Comparison of ENCODE assay signal across 39 cellular contexts in genomic region chr2:126306539-126306938, GRCh38.
"Had no signal": no experiment of that assay in that cellular context is flagged by ENCODE, and none has a peak within 500 bp of the region (broad histone marks: within the 10 kb centered on the region; RNA-seq: fewer than 3 reads in every experiment).

No MANE protein-coding gene starts in this region.

- H3K27me3 ChIP-seq: ascending aorta, cardiac muscle cell had no signal

- H3K27ac ChIP-seq: ascending aorta, cardiac muscle cell, WERI-Rb-1 had no signal

- H3K9me3 Mint-ChIP-seq: activated CD4-positive, alpha-beta T cell treated with anti-CD3 and anti-CD28 coated beads, Interleukin-2, amount 10 ng/mL, durations not matched to agents 7 days and 5 days; activated naive CD4-positive, alpha-beta T cell treated with anti-CD3 and anti-CD28 coated beads, Interleukin-2, amount 10 ng/mL, durations not matched to agents 7 days and 5 days; activated naive CD4-positive, alpha-beta T cell treated with anti-CD3 and anti-CD28 coated beads, Interleukin-2, amount 50 U/mL, for 24 hours; activated naive CD8-positive, alpha-beta T cell treated with anti-CD3 and anti-CD28 coated beads, Interleukin-2, amount 10 ng/mL, durations not matched to agents 7 days and 5 days; activated naive CD8-positive, alpha-beta T cell treated with anti-CD3 and anti-CD28 coated beads, Interleukin-2, amount 50 U/mL, for 24 hours; activated T-cell treated with anti-CD3 and anti-CD28 coated beads, Interleukin-2, amount 50 U/mL, for 24 hours; activated T-helper 2 cell treated with anti-CD3 and anti-CD28 coated beads, Interferon-gamma antibody, Interleukin-2, Interleukin-4, amounts not matched to agents 10 μg/mL and 5 μg/mL and 100 μg/mL, durations not matched to agents 14 hours and 24 hours and 36 hours; brain; central memory CD8-positive, alpha-beta T cell; T-helper 1 cell treated with Interleukin-12 subunit alpha and Interleukin-12 subunit beta and Interleukin-4 antibody, amounts not matched to agents 30 μg/mL and 1 μg/mL, for 36 hours; T-helper 2 cell treated with Interferon-gamma antibody and Interleukin-4, amounts not matched to agents 5 μg/mL and 100 μg/mL, for 36 hours had no signal

- FAIRE-seq: bronchial epithelial cell had no signal

- H3K4me1 Mint-ChIP-seq: activated CD4-positive, alpha-beta memory T cell treated with anti-CD3 and anti-CD28 coated beads, Interleukin-2, amount 10 ng/mL, durations not matched to agents 7 days and 5 days; activated CD4-positive, alpha-beta T cell treated with anti-CD3 and anti-CD28 coated beads for 36 hours; activated CD4-positive, alpha-beta T cell treated with anti-CD3 and anti-CD28 coated beads, Interleukin-2, amount 10 ng/mL, durations not matched to agents 7 days and 5 days; activated CD8-positive, alpha-beta memory T cell treated with anti-CD3 and anti-CD28 coated beads, Interleukin-2, amount 10 ng/mL, durations not matched to agents 7 days and 5 days; activated naive CD4-positive, alpha-beta T cell treated with anti-CD3 and anti-CD28 coated beads, Interleukin-2, amount 10 ng/mL, durations not matched to agents 7 days and 5 days; activated naive CD4-positive, alpha-beta T cell treated with anti-CD3 and anti-CD28 coated beads, Interleukin-2, amount 50 U/mL, for 24 hours; activated naive CD8-positive, alpha-beta T cell treated with anti-CD3 and anti-CD28 coated beads, Interleukin-2, amount 10 ng/mL, durations not matched to agents 7 days and 5 days; central memory CD8-positive, alpha-beta T cell had no signal

- H3K36me3 Mint-ChIP-seq: activated CD8-positive, alpha-beta memory T cell treated with anti-CD3 and anti-CD28 coated beads, Interleukin-2, amount 10 ng/mL, durations not matched to agents 7 days and 5 days; activated naive CD4-positive, alpha-beta T cell treated with anti-CD3 and anti-CD28 coated beads, Interleukin-2, amount 10 ng/mL, durations not matched to agents 7 days and 5 days; activated naive CD4-positive, alpha-beta T cell treated with anti-CD3 and anti-CD28 coated beads, Interleukin-2, amount 50 U/mL, for 24 hours; activated naive CD8-positive, alpha-beta T cell; activated naive CD8-positive, alpha-beta T cell treated with anti-CD3 and anti-CD28 coated beads, Interleukin-2, amount 10 ng/mL, durations not matched to agents 7 days and 5 days; brain had no signal

- DNase-seq: activated CD4-positive, alpha-beta memory T cell treated with anti-CD3 and anti-CD28 coated beads, Interleukin-2, amount 10 ng/mL, durations not matched to agents 7 days and 5 days; activated CD4-positive, alpha-beta T cell treated with anti-CD3 and anti-CD28 coated beads for 1 hour; activated CD4-positive, alpha-beta T cell treated with anti-CD3 and anti-CD28 coated beads for 36 hours; activated CD4-positive, alpha-beta T cell treated with anti-CD3 and anti-CD28 coated beads for 48 hours; activated CD4-positive, alpha-beta T cell treated with anti-CD3 and anti-CD28 coated beads, Interleukin-2, amount 10 ng/mL, durations not matched to agents 7 days and 5 days; activated CD4-positive, alpha-beta T cell treated with anti-CD3 and anti-CD28 coated beads, Interleukin-2, amount 50 U/mL, for 48 hours; activated CD4-positive, CD25-positive, alpha-beta regulatory T cell; activated CD8-positive, alpha-beta memory T cell treated with anti-CD3 and anti-CD28 coated beads for 24 hours; activated CD8-positive, alpha-beta memory T cell treated with anti-CD3 and anti-CD28 coated beads, Interleukin-2, amount 10 ng/mL, durations not matched to agents 7 days and 5 days; activated CD8-positive, alpha-beta memory T cell treated with anti-CD3 and anti-CD28 coated beads, Interleukin-2, amount 50 U/mL, for 48 hours; activated CD8-positive, alpha-beta T cell treated with anti-CD3 and anti-CD28 coated beads, Interleukin-2, amount 10 ng/mL, durations not matched to agents 7 days and 5 days; activated effector memory CD4-positive, alpha-beta T cell treated with Interleukin-2 at 50 U/mL for 16 hours; activated gamma-delta T cell; activated naive CD4-positive, alpha-beta T cell treated with anti-CD3 and anti-CD28 coated beads, Interleukin-2, amount 10 ng/mL, durations not matched to agents 7 days and 5 days; activated naive CD4-positive, alpha-beta T cell treated with Interleukin-2 at 50 U/mL for 16 hours; activated naive CD8-positive, alpha-beta T cell treated with anti-CD3 and anti-CD28 coated beads, Interleukin-2, amount 10 ng/mL, durations not matched to agents 7 days and 5 days; activated naive CD8-positive, alpha-beta T cell treated with anti-CD3 and anti-CD28 coated beads, Interleukin-2, amount 50 U/mL, for 24 hours; activated T-cell treated with anti-CD3 and anti-CD28 coated beads, Interleukin-2, amount 50 U/mL, for 24 hours; activated T-cell treated with anti-CD3 and anti-CD28 coated beads, Interleukin-2, amount 50 U/mL, for 48 hours; amygdala; anterior cingulate cortex; caudate nucleus; cerebellar nuclear complex; T-helper 1 cell; T-helper 2 cell; T-helper 9 cell; WERI-Rb-1 had no signal

- H3K27ac Mint-ChIP-seq: activated CD4-positive, alpha-beta memory T cell treated with anti-CD3 and anti-CD28 coated beads, Interleukin-2, amount 10 ng/mL, durations not matched to agents 7 days and 5 days; activated CD4-positive, alpha-beta T cell treated with anti-CD3 and anti-CD28 coated beads for 36 hours; activated CD4-positive, alpha-beta T cell treated with anti-CD3 and anti-CD28 coated beads, Interleukin-2, amount 10 ng/mL, durations not matched to agents 7 days and 5 days; activated CD8-positive, alpha-beta memory T cell treated with anti-CD3 and anti-CD28 coated beads, Interleukin-2, amount 10 ng/mL, durations not matched to agents 7 days and 5 days; activated CD8-positive, alpha-beta T cell treated with anti-CD3 and anti-CD28 coated beads, Interleukin-2, amount 10 ng/mL, durations not matched to agents 7 days and 5 days; activated naive CD4-positive, alpha-beta T cell treated with anti-CD3 and anti-CD28 coated beads, Interleukin-2, amount 10 ng/mL, durations not matched to agents 7 days and 5 days; activated naive CD4-positive, alpha-beta T cell treated with anti-CD3 and anti-CD28 coated beads, Interleukin-2, amount 50 U/mL, for 24 hours; activated naive CD8-positive, alpha-beta T cell; activated naive CD8-positive, alpha-beta T cell treated with anti-CD3 and anti-CD28 coated beads, Interleukin-2, amount 10 ng/mL, durations not matched to agents 7 days and 5 days; activated naive CD8-positive, alpha-beta T cell treated with anti-CD3 and anti-CD28 coated beads, Interleukin-2, amount 50 U/mL, for 24 hours; activated T-cell treated with anti-CD3 and anti-CD28 coated beads, Interleukin-2, amount 50 U/mL, for 24 hours; activated T-helper 2 cell treated with anti-CD3 and anti-CD28 coated beads, Interferon-gamma antibody, Interleukin-2, Interleukin-4, amounts not matched to agents 10 μg/mL and 5 μg/mL and 100 μg/mL, durations not matched to agents 14 hours and 24 hours and 36 hours; brain; T-helper 1 cell treated with Interleukin-12 subunit alpha and Interleukin-12 subunit beta and Interleukin-4 antibody, amounts not matched to agents 30 μg/mL and 1 μg/mL, for 36 hours; T-helper 2 cell treated with Interferon-gamma antibody and Interleukin-4, amounts not matched to agents 5 μg/mL and 100 μg/mL, for 36 hours; WTC11 had no signal

- H3K4me3 ChIP-seq: ascending aorta, cardiac muscle cell had no signal

- H3K27me3 Mint-ChIP-seq: activated CD4-positive, alpha-beta memory T cell treated with anti-CD3 and anti-CD28 coated beads, Interleukin-2, amount 10 ng/mL, durations not matched to agents 7 days and 5 days; activated CD4-positive, alpha-beta T cell treated with anti-CD3 and anti-CD28 coated beads, Interleukin-2, amount 10 ng/mL, durations not matched to agents 7 days and 5 days; activated CD8-positive, alpha-beta memory T cell treated with anti-CD3 and anti-CD28 coated beads, Interleukin-2, amount 10 ng/mL, durations not matched to agents 7 days and 5 days; activated naive CD4-positive, alpha-beta T cell treated with anti-CD3 and anti-CD28 coated beads, Interleukin-2, amount 10 ng/mL, durations not matched to agents 7 days and 5 days; activated naive CD8-positive, alpha-beta T cell; activated naive CD8-positive, alpha-beta T cell treated with anti-CD3 and anti-CD28 coated beads, Interleukin-2, amount 10 ng/mL, durations not matched to agents 7 days and 5 days; activated naive CD8-positive, alpha-beta T cell treated with anti-CD3 and anti-CD28 coated beads, Interleukin-2, amount 50 U/mL, for 24 hours; central memory CD8-positive, alpha-beta T cell had no signal

- H3K9me3 ChIP-seq: ascending aorta had no signal

- H3K4me3 Mint-ChIP-seq: activated CD4-positive, alpha-beta memory T cell treated with anti-CD3 and anti-CD28 coated beads, Interleukin-2, amount 10 ng/mL, durations not matched to agents 7 days and 5 days; activated CD4-positive, alpha-beta T cell treated with anti-CD3 and anti-CD28 coated beads for 36 hours; activated CD4-positive, alpha-beta T cell treated with anti-CD3 and anti-CD28 coated beads, Interleukin-2, amount 10 ng/mL, durations not matched to agents 7 days and 5 days; activated CD8-positive, alpha-beta memory T cell treated with anti-CD3 and anti-CD28 coated beads, Interleukin-2, amount 10 ng/mL, durations not matched to agents 7 days and 5 days; activated CD8-positive, alpha-beta T cell treated with anti-CD3 and anti-CD28 coated beads, Interleukin-2, amount 10 ng/mL, durations not matched to agents 7 days and 5 days; activated naive CD4-positive, alpha-beta T cell treated with anti-CD3 and anti-CD28 coated beads, Interleukin-2, amount 10 ng/mL, durations not matched to agents 7 days and 5 days; activated naive CD4-positive, alpha-beta T cell treated with anti-CD3 and anti-CD28 coated beads, Interleukin-2, amount 50 U/mL, for 24 hours; activated naive CD8-positive, alpha-beta T cell; activated naive CD8-positive, alpha-beta T cell treated with anti-CD3 and anti-CD28 coated beads, Interleukin-2, amount 10 ng/mL, durations not matched to agents 7 days and 5 days; activated naive CD8-positive, alpha-beta T cell treated with anti-CD3 and anti-CD28 coated beads, Interleukin-2, amount 50 U/mL, for 24 hours; activated T-cell treated with anti-CD3 and anti-CD28 coated beads, Interleukin-2, amount 50 U/mL, for 24 hours; brain; central memory CD8-positive, alpha-beta T cell; T-helper 1 cell treated with Interleukin-12 subunit alpha and Interleukin-12 subunit beta and Interleukin-4 antibody, amounts not matched to agents 30 μg/mL and 1 μg/mL, for 36 hours; T-helper 2 cell treated with Interferon-gamma antibody and Interleukin-4, amounts not matched to agents 5 μg/mL and 100 μg/mL, for 36 hours; WTC11 had no signal

- H3K4me1 ChIP-seq: ascending aorta had no signal

- H3K36me3 ChIP-seq: ascending aorta, cardiac muscle cell, WERI-Rb-1 had no signal

- ATAC-seq: activated CD4-positive, alpha-beta T cell treated with anti-CD3 and anti-CD28 coated beads for 36 hours; activated CD4-positive, CD25-positive, alpha-beta regulatory T cell treated with anti-CD3 and anti-CD28 coated beads, Interleukin-2, amount 50 U/mL, for 24 hours; activated CD8-positive, alpha-beta memory T cell treated with anti-CD3 and anti-CD28 coated beads, Interleukin-2, amount 10 ng/mL, durations not matched to agents 7 days and 5 days; activated CD8-positive, alpha-beta T cell treated with anti-CD3 and anti-CD28 coated beads, Interleukin-2, amount 10 ng/mL, durations not matched to agents 7 days and 5 days; activated naive CD8-positive, alpha-beta T cell treated with anti-CD3 and anti-CD28 coated beads, Interleukin-2, amount 50 U/mL, for 24 hours; WTC11 had no signal
